In the genomic region with DNA sequence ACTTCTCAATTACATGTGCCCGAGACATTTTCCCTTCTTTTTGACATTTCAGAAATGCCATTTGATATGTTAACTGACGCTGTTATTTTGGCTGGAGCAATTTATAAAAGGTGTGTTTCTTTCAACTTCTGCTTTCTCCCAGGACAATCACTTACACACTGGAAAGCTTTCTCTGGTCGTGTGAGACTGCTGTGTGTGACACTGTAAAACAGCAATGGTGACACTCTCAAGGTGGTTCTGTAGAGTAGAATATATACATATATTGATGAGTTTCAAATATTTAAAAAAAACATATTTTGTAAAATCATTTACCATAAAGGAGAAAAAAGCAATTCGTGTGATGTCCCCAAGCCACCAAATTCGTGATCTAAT, we compare ENCODE assay signal across 1 cellular context.
TF ChIP-seq lines count a peak whose summit lies in the region.

No MANE protein-coding gene starts in this region.

TF ChIP-seq in IMR-90, 13 proteins besides CTCF, POLR2A, EP300 and RAD21 (continued from another document):
- TF ChIP-seq, protein P1, sequence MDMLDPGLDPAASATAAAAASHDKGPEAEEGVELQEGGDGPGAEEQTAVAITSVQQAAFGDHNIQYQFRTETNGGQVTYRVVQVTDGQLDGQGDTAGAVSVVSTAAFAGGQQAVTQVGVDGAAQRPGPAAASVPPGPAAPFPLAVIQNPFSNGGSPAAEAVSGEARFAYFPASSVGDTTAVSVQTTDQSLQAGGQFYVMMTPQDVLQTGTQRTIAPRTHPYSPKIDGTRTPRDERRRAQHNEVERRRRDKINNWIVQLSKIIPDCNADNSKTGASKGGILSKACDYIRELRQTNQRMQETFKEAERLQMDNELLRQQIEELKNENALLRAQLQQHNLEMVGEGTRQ (IDR thresholded peaks at IDR 0.05; ENCODE audit: low read depth, low read length) = no peak
